Comparison of ENCODE assay signal across 1 cellular context in the genomic region with DNA sequence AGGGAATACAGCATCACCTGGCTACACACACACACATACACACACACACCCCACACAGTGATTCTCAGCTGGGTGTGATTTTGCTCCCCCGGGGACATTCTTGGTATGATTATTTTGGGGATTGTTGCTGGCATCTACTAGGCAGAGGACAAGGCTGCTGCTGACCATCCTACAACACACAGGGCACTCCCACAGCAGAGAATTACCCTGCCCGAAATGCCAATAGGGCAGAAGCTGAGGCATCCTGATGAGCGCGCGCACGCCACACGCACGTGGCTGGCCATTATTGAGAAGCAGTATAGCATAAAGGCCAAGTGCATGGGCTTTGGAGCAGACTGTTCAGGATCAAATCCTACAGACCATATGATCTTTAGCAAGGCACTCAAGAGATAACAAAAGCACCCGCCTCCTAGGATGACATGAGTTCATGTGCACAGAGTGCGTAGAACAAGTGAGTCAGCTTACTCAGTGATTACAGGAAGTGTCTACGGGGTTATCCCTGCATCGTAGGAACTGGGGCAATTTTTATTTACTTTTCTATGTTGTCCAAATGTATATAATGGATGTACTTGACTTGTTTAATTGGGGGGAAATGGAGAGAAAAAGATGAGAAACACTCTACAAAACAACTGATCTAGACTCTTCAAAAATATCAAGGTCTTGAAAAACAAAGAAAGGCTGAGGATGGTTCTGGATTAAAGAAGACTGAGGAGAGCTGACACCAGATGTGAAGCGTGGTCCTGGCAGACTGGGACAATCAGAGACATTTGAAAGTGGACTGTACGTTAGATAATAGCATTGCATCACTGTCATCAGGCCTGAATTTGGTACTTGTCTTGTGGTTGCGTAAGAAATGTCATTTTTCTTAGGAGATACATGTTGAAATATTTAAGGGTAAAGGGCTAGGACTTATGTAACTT.
A peak's percentile ranks its signal among the peaks of the same experiment; 100 is the strongest.
TF ChIP-seq lines count a peak whose summit lies in the region.

No MANE protein-coding gene starts in this region.

TF ChIP-seq in HepG2, 621 proteins besides CTCF, POLR2A, EP300 and RAD21 (continued from another document and continues in another):
- TF ChIP-seq, protein P1, sequence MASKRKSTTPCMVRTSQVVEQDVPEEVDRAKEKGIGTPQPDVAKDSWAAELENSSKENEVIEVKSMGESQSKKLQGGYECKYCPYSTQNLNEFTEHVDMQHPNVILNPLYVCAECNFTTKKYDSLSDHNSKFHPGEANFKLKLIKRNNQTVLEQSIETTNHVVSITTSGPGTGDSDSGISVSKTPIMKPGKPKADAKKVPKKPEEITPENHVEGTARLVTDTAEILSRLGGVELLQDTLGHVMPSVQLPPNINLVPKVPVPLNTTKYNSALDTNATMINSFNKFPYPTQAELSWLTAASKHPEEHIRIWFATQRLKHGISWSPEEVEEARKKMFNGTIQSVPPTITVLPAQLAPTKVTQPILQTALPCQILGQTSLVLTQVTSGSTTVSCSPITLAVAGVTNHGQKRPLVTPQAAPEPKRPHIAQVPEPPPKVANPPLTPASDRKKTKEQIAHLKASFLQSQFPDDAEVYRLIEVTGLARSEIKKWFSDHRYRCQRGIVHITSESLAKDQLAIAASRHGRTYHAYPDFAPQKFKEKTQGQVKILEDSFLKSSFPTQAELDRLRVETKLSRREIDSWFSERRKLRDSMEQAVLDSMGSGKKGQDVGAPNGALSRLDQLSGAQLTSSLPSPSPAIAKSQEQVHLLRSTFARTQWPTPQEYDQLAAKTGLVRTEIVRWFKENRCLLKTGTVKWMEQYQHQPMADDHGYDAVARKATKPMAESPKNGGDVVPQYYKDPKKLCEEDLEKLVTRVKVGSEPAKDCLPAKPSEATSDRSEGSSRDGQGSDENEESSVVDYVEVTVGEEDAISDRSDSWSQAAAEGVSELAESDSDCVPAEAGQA (IDR thresholded peaks at IDR 0.05; ENCODE audit: low read depth): no peak
- TF ChIP-seq, protein P1 (CRISPR knock-in tag; IDR thresholded peaks at IDR 0.05; ENCODE audit: borderline replicate concordance): no peak
- peak; percentile 42; the same call in 1 of the 2 replicates for TF ChIP-seq TRIM24 (CRISPR knock-in tag; IDR thresholded peaks at IDR 0.05)
- TF ChIP-seq GPN1 (CRISPR knock-in tag; IDR thresholded peaks at IDR 0.05; ENCODE audit: borderline replicate concordance): no peak
- TF ChIP-seq PRMT3 (CRISPR knock-in tag; IDR thresholded peaks at IDR 0.05; ENCODE audit: borderline replicate concordance, low read depth): no peak
- TF ChIP-seq, protein P2, sequence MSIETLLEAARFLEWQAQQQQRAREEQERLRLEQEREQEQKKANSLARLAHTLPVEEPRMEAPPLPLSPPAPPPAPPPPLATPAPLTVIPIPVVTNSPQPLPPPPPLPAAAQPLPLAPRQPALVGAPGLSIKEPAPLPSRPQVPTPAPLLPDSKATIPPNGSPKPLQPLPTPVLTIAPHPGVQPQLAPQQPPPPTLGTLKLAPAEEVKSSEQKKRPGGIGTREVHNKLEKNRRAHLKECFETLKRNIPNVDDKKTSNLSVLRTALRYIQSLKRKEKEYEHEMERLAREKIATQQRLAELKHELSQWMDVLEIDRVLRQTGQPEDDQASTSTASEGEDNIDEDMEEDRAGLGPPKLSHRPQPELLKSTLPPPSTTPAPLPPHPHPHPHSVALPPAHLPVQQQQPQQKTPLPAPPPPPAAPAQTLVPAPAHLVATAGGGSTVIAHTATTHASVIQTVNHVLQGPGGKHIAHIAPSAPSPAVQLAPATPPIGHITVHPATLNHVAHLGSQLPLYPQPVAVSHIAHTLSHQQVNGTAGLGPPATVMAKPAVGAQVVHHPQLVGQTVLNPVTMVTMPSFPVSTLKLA (IDR thresholded peaks at IDR 0.05): peak; percentile 60
- TF ChIP-seq RFX3 (CRISPR knock-in tag; IDR thresholded peaks at IDR 0.05): no peak
- TF ChIP-seq, protein P3, sequence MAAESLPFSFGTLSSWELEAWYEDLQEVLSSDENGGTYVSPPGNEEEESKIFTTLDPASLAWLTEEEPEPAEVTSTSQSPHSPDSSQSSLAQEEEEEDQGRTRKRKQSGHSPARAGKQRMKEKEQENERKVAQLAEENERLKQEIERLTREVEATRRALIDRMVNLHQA (CRISPR knock-in tag; IDR thresholded peaks at IDR 0.05): no peak
- no peak for TF ChIP-seq ZNF777 (CRISPR knock-in tag; IDR thresholded peaks at IDR 0.05)
- no peak for TF ChIP-seq U2AF2 (IDR thresholded peaks at IDR 0.05; ENCODE audit: low read depth, low read length)
- TF ChIP-seq SRY (CRISPR knock-in tag; IDR thresholded peaks at IDR 0.05): no peak
- TF ChIP-seq SNAI1 (CRISPR knock-in tag; IDR thresholded peaks at IDR 0.05; ENCODE audit: borderline replicate concordance): no peak
- no peak for TF ChIP-seq ZNF768 (CRISPR knock-in tag; IDR thresholded peaks at IDR 0.05)
- TF ChIP-seq, protein P4, sequence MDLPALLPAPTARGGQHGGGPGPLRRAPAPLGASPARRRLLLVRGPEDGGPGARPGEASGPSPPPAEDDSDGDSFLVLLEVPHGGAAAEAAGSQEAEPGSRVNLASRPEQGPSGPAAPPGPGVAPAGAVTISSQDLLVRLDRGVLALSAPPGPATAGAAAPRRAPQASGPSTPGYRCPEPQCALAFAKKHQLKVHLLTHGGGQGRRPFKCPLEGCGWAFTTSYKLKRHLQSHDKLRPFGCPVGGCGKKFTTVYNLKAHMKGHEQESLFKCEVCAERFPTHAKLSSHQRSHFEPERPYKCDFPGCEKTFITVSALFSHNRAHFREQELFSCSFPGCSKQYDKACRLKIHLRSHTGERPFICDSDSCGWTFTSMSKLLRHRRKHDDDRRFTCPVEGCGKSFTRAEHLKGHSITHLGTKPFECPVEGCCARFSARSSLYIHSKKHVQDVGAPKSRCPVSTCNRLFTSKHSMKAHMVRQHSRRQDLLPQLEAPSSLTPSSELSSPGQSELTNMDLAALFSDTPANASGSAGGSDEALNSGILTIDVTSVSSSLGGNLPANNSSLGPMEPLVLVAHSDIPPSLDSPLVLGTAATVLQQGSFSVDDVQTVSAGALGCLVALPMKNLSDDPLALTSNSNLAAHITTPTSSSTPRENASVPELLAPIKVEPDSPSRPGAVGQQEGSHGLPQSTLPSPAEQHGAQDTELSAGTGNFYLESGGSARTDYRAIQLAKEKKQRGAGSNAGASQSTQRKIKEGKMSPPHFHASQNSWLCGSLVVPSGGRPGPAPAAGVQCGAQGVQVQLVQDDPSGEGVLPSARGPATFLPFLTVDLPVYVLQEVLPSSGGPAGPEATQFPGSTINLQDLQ (CRISPR knock-in tag; IDR thresholded peaks at IDR 0.05): no peak
- TF ChIP-seq ELF1 (CRISPR knock-in tag; IDR thresholded peaks at IDR 0.05): peak; percentile 59
- TF ChIP-seq ZNF225 (CRISPR knock-in tag; IDR thresholded peaks at IDR 0.05): no peak
- no peak for TF ChIP-seq ZFP62 (CRISPR knock-in tag; IDR thresholded peaks at IDR 0.05)
- no peak for TF ChIP-seq ZSCAN12 (CRISPR knock-in tag; IDR thresholded peaks at IDR 0.05)
- TF ChIP-seq, protein P5, sequence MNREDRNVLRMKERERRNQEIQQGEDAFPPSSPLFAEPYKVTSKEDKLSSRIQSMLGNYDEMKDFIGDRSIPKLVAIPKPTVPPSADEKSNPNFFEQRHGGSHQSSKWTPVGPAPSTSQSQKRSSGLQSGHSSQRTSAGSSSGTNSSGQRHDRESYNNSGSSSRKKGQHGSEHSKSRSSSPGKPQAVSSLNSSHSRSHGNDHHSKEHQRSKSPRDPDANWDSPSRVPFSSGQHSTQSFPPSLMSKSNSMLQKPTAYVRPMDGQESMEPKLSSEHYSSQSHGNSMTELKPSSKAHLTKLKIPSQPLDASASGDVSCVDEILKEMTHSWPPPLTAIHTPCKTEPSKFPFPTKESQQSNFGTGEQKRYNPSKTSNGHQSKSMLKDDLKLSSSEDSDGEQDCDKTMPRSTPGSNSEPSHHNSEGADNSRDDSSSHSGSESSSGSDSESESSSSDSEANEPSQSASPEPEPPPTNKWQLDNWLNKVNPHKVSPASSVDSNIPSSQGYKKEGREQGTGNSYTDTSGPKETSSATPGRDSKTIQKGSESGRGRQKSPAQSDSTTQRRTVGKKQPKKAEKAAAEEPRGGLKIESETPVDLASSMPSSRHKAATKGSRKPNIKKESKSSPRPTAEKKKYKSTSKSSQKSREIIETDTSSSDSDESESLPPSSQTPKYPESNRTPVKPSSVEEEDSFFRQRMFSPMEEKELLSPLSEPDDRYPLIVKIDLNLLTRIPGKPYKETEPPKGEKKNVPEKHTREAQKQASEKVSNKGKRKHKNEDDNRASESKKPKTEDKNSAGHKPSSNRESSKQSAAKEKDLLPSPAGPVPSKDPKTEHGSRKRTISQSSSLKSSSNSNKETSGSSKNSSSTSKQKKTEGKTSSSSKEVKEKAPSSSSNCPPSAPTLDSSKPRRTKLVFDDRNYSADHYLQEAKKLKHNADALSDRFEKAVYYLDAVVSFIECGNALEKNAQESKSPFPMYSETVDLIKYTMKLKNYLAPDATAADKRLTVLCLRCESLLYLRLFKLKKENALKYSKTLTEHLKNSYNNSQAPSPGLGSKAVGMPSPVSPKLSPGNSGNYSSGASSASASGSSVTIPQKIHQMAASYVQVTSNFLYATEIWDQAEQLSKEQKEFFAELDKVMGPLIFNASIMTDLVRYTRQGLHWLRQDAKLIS (CRISPR knock-in tag; IDR thresholded peaks at IDR 0.05): no peak
- TF ChIP-seq, protein P6, sequence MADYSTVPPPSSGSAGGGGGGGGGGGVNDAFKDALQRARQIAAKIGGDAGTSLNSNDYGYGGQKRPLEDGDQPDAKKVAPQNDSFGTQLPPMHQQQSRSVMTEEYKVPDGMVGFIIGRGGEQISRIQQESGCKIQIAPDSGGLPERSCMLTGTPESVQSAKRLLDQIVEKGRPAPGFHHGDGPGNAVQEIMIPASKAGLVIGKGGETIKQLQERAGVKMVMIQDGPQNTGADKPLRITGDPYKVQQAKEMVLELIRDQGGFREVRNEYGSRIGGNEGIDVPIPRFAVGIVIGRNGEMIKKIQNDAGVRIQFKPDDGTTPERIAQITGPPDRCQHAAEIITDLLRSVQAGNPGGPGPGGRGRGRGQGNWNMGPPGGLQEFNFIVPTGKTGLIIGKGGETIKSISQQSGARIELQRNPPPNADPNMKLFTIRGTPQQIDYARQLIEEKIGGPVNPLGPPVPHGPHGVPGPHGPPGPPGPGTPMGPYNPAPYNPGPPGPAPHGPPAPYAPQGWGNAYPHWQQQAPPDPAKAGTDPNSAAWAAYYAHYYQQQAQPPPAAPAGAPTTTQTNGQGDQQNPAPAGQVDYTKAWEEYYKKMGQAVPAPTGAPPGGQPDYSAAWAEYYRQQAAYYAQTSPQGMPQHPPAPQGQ (CRISPR knock-in tag; IDR thresholded peaks at IDR 0.05; ENCODE audit: borderline replicate concordance): no peak
- no peak for TF ChIP-seq NFIC (IDR thresholded peaks at IDR 0.05; ENCODE audit: low read length)
- 0 out of 2 replicates have a peak, but pooled peaks have one; percentile 14 for TF ChIP-seq CREB1 (IDR thresholded peaks at IDR 0.05)
- TF ChIP-seq CREB1 (CRISPR knock-in tag; IDR thresholded peaks at IDR 0.05): no peak; the same call in 1 of the 2 replicates
- no peak for TF ChIP-seq MXD4 (CRISPR knock-in tag; IDR thresholded peaks at IDR 0.05)
- no peak for TF ChIP-seq ZNF138 (CRISPR knock-in tag; IDR thresholded peaks at IDR 0.05; ENCODE audit: low read depth)
- no peak for TF ChIP-seq NCOA1 (CRISPR knock-in tag; IDR thresholded peaks at IDR 0.05)
- TF ChIP-seq ZMYM2 (CRISPR knock-in tag; IDR thresholded peaks at IDR 0.05): no peak
- peak in 1 of 2 experiments; percentile 47; a peak in 1 of 4 replicates for TF ChIP-seq KLF16 (CRISPR knock-in tag; IDR thresholded peaks at IDR 0.05)
- no peak for TF ChIP-seq MATR3 (CRISPR knock-in tag; IDR thresholded peaks at IDR 0.05)
- TF ChIP-seq, protein P7, sequence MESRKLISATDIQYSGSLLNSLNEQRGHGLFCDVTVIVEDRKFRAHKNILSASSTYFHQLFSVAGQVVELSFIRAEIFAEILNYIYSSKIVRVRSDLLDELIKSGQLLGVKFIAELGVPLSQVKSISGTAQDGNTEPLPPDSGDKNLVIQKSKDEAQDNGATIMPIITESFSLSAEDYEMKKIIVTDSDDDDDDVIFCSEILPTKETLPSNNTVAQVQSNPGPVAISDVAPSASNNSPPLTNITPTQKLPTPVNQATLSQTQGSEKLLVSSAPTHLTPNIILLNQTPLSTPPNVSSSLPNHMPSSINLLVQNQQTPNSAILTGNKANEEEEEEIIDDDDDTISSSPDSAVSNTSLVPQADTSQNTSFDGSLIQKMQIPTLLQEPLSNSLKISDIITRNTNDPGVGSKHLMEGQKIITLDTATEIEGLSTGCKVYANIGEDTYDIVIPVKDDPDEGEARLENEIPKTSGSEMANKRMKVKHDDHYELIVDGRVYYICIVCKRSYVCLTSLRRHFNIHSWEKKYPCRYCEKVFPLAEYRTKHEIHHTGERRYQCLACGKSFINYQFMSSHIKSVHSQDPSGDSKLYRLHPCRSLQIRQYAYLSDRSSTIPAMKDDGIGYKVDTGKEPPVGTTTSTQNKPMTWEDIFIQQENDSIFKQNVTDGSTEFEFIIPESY (CRISPR knock-in tag; IDR thresholded peaks at IDR 0.05): no peak
- no peak for TF ChIP-seq HCFC1 (IDR thresholded peaks at IDR 0.05; ENCODE audit: low read depth, low read length)
- TF ChIP-seq ZSCAN31 (CRISPR knock-in tag; IDR thresholded peaks at IDR 0.05; ENCODE audit: low read depth): no peak
- TF ChIP-seq ZFP37 (CRISPR knock-in tag; IDR thresholded peaks at IDR 0.05; ENCODE audit: borderline replicate concordance): no peak
- no peak for TF ChIP-seq CENPX (CRISPR knock-in tag; IDR thresholded peaks at IDR 0.05)
- TF ChIP-seq PAF1 (CRISPR knock-in tag; IDR thresholded peaks at IDR 0.05): no peak
- TF ChIP-seq KDM4B (CRISPR knock-in tag; IDR thresholded peaks at IDR 0.05): no peak; the same call in 1 of the 2 replicates
- no peak for TF ChIP-seq PLRG1 (conservative IDR thresholded peaks at IDR 0.05)
- no peak for TF ChIP-seq ZNF484 (CRISPR knock-in tag; IDR thresholded peaks at IDR 0.05; ENCODE audit: borderline replicate concordance, low read depth)
- no peak for TF ChIP-seq CHD4 (IDR thresholded peaks at IDR 0.05; ENCODE audit: borderline replicate concordance, low read length)
- 0 out of 2 replicates have a peak, but pooled peaks have one; percentile 39 for TF ChIP-seq ZFX (CRISPR knock-in tag; IDR thresholded peaks at IDR 0.05; ENCODE audit: low read depth)
- TF ChIP-seq CREM (IDR thresholded peaks at IDR 0.05): peak; percentile 48
- TF ChIP-seq CREM (CRISPR knock-in tag; IDR thresholded peaks at IDR 0.05): no peak
- no peak for TF ChIP-seq KLF6 (CRISPR knock-in tag; IDR thresholded peaks at IDR 0.05)
- TF ChIP-seq STAG1 (CRISPR knock-in tag; IDR thresholded peaks at IDR 0.05): no peak
- TF ChIP-seq MEIS2 (CRISPR knock-in tag; IDR thresholded peaks at IDR 0.05): peak; percentile 25; the same call in 1 of the 2 replicates
- no peak for TF ChIP-seq BORCS8-MEF2B (CRISPR knock-in tag; IDR thresholded peaks at IDR 0.05)
- TF ChIP-seq SIN3A (IDR thresholded peaks at IDR 0.05; ENCODE audit: borderline replicate concordance, low read depth, low read length): no peak
